In genomic region chr12:112122823-112123690, GRCh38 we compare ENCODE assay signal across 11 cellular contexts. TPM values are rescaled to one million over a fixed set of nuclear protein-coding genes. Genes with fewer than 3 reads are reported as not detected.
DNase-seq lines count a peak whose midpoint lies in the region; ATAC-seq, FAIRE-seq and TF ChIP-seq lines count a peak whose summit lies in the region.
"Had no signal": no experiment of that assay in that cellular context is flagged by ENCODE, and none has a peak within 500 bp of the region (broad histone marks: within the 10 kb centered on the region; RNA-seq: fewer than 3 reads in every experiment).

No MANE protein-coding gene starts in this region.

- DNase-seq in HFFc6 (peak; percentile 81), heart right ventricle (no peak), spleen (no peak), H54 (ENCODE audit: insufficient read length, low spot score) (no peak)
- DNase-seq in stimulated activated CD4-positive, alpha-beta T cell treated with anti-CD3 and anti-CD28 coated beads, Interleukin-4, amount 100 ng/mL, for 4 hours, result no peak
- no peak for DNase-seq in activated CD4-positive, alpha-beta T cell treated with anti-CD3 and anti-CD28 coated beads, Interleukin-2, amount 50 U/mL, for 48 hours
- DNase-seq: NCI-H510A treated with DMSO at 0.1 percent for 48 hours had no signal

- peaks cover 4 to 54% (median 41%) of the 10 kb centered on the region in 9 donors for H3K4me1 ChIP-seq in heart right ventricle
- H3K4me1 ChIP-seq in spleen, result peaks cover 18 to 35% (median 33%) of the 10 kb centered on the region in 6 donors

- TF ChIP-seq CTCF in HFFc6 (IDR thresholded peaks at IDR 0.05) (no peak), heart right ventricle (IDR thresholded peaks at IDR 0.05) (no peak), spleen (IDR thresholded peaks at IDR 0.05 in 8 of 11, conservative IDR thresholded peaks at IDR 0.05 in 3 of 11) (no peak)

- H3K27me3 Mint-ChIP-seq in HFFc6 (ENCODE audit: insufficient read depth), result no peaks in the 10 kb centered on the region; the same call in 1 of the 2 replicates

- H3K4me3 ChIP-seq in heart right ventricle (no peak overlapping the region), spleen (no peak overlapping the region)
- H3K4me3 ChIP-seq: skin epidermis had no signal

- TF ChIP-seq POLR2A in spleen (IDR thresholded peaks at IDR 0.05) (no peak), H54 (IDR thresholded peaks at IDR 0.05; ENCODE audit: low read depth, low read length) (no peak)

- FAIRE-seq in TTC549 (lab: Jason Lieb, UNC), result peak; percentile 56
- no peak for FAIRE-seq in H54 (lab: Jason Lieb, UNC)

- no peak for ATAC-seq in heart right ventricle
- no peak for ATAC-seq in HG03097 (IDR thresholded peaks at IDR 0.05; ENCODE audit: low FRiP score, unreplicated experiment)
- ATAC-seq: activated CD4-positive, CD25-positive, alpha-beta regulatory T cell treated with anti-CD3 and anti-CD28 coated beads, Interleukin-2, amount 50 U/mL, for 24 hours had no signal

- peak overlapping the region; percentile 74 for H3K4me3 Mint-ChIP-seq in HFFc6

- H3K27me3 ChIP-seq in heart right ventricle (no peaks in the 10 kb centered on the region), spleen (replicated peaks in 1 of 7) (no peaks in the 10 kb centered on the region)

- 55 to 60% methylated on average over 12 of the region's 12 CpGs for WGBS in heart right ventricle, 2 donors
- 69 to 80% (median 77%) methylated on average over 12 of the region's 12 CpGs for WGBS in spleen, 5 donors

- peak overlapping the region; percentile 60 to 96 (median 87) for H3K27ac ChIP-seq in heart right ventricle
- peak overlapping the region in 5 of 8 donors; percentile 22 to 64 (median 46) for H3K27ac ChIP-seq in spleen

- intact Hi-C loops in heart right ventricle (cut with DNase I), result no loop called here
- intact Hi-C loops in spleen (cut with DNase I; ENCODE audit: low total_unique reads), result no loop called here

- H3K36me3 ChIP-seq in heart right ventricle (no peaks in the 10 kb centered on the region), spleen (no peaks in the 10 kb centered on the region)

- peaks cover 48% of the 10 kb centered on the region for H3K4me1 Mint-ChIP-seq in HFFc6 (ENCODE audit: low read depth)

- H3K36me3 Mint-ChIP-seq in HFFc6 (ENCODE audit: low read depth), result peaks cover 5% of the 10 kb centered on the region; the same call in 1 of the 2 replicates

- peak overlapping the region; percentile 93 for H3K27ac Mint-ChIP-seq in HFFc6

- no peaks in the 10 kb centered on the region for H3K9me3 Mint-ChIP-seq in HFFc6

- no peaks in the 10 kb centered on the region for H3K9me3 ChIP-seq in heart right ventricle
- H3K9me3 ChIP-seq in spleen, result no peaks in the 10 kb centered on the region

RNA-seq across cellular contexts. Expression of gene TRAFD1, which starts 2.3 kb away (rescaled TPM):
- total RNA-seq in HFFc6 (2021; fragmentation: NEBNext Ultra II Directional; extraction: Animal tissue kit (Norgen Biotek cat#: 25700)), result 10 to 100 TPM; 22.8 to 25.1 (median 24.0) TPM
- total RNA-seq in heart right ventricle (10 to 100 TPM; 14.7 to 72.5 (median 27.7) TPM), spleen (10 to 100 TPM; 47.3 to 63.4 (median 54.8) TPM)
- polyA plus RNA-seq in heart right ventricle (10 to 100 TPM in 1 of 2 donors, 1 to 10 TPM in 1; 7.8 to 18.1 TPM), spleen (10 to 100 TPM; 18.6 to 31.2 (median 19.2) TPM)

RNA-seq across cellular contexts. Expression of gene NAA25, which starts 14.5 kb away (rescaled TPM):
- 10 to 100 TPM; 21.2 to 26.8 (median 23.8) TPM for total RNA-seq in HFFc6 (2021; fragmentation: NEBNext Ultra II Directional; extraction: Animal tissue kit (Norgen Biotek cat#: 25700))
- total RNA-seq in heart right ventricle (10 to 100 TPM; 12.1 to 26.3 (median 18.3) TPM), spleen (10 to 100 TPM; 25.6 to 40.3 (median 29.8) TPM)
- polyA plus RNA-seq in heart right ventricle (1 to 10 TPM; 3.6 to 8.2 TPM), spleen (1 to 10 TPM; 4.3 to 5.9 (median 5.3) TPM)
